ENCODE assay signal across 8 cellular contexts in genomic region chr22:31036671-31037550, GRCh38. TPM values are rescaled to one million over a fixed set of nuclear protein-coding genes. Genes with fewer than 3 reads are reported as not detected.
DNase-seq lines count a peak whose midpoint lies in the region; ATAC-seq and TF ChIP-seq lines count a peak whose summit lies in the region.

No MANE protein-coding gene starts in this region.

- intact Hi-C loops in left ventricle myocardium inferior (cut with micrococcal nuclease), result no loop called here

- peak; percentile 31 for DNase-seq in HT-29 (ENCODE audit: low spot score)
- no peak for DNase-seq in left ventricle myocardium inferior
- no peak for DNase-seq in thoracic aorta (ENCODE audit: low spot score)
- DNase-seq in SKM-1 (lab: John Stamatoyannopoulos, UW; ENCODE audit: unreplicated experiment), result no peak
- DNase-seq in pons (ENCODE audit: low spot score), result no peak
- DNase-seq in MV-4-11 (lab: John Stamatoyannopoulos, UW), result no peak
- no peak for DNase-seq in ureter (ENCODE audit: low spot score)

- peak overlapping the region; percentile 43 for H3K4me3 ChIP-seq in WI38 (ENCODE audit: low read depth, low read length)
- peak overlapping the region; percentile 22 for H3K4me3 ChIP-seq in left ventricle myocardium inferior
- H3K4me3 ChIP-seq in thoracic aorta, result peak overlapping the region; percentile 50

- H3K27ac ChIP-seq in left ventricle myocardium inferior (replicated peaks), result peak overlapping the region; percentile 80
- H3K27ac ChIP-seq in thoracic aorta, result peak overlapping the region; percentile 91 to 94

- no peak for TF ChIP-seq CTCF in WI38 (IDR thresholded peaks at IDR 0.05; ENCODE audit: low read depth, low read length)
- no peak for TF ChIP-seq CTCF in left ventricle myocardium inferior (IDR thresholded peaks at IDR 0.05; ENCODE audit: borderline replicate concordance)
- no peak for TF ChIP-seq CTCF in thoracic aorta (IDR thresholded peaks at IDR 0.05)

- H3K9me3 ChIP-seq in left ventricle myocardium inferior (replicated peaks) (peaks cover 5% of the 10 kb centered on the region), thoracic aorta (no peaks in the 10 kb centered on the region)

- H3K36me3 ChIP-seq in left ventricle myocardium inferior, result no peaks in the 10 kb centered on the region
- no peaks in the 10 kb centered on the region for H3K36me3 ChIP-seq in thoracic aorta

- H3K4me1 ChIP-seq in left ventricle myocardium inferior, result peaks cover 29% of the 10 kb centered on the region
- peaks cover 11 to 43% of the 10 kb centered on the region in 2 donors for H3K4me1 ChIP-seq in thoracic aorta (ENCODE audit: control insufficient read depth in 1 of 2, low read depth in 2 of 2)

- peak; percentile 53 for ATAC-seq in thoracic aorta (ENCODE audit: insufficient number of reproducible peaks, low FRiP score, low read depth)

- H3K27me3 ChIP-seq in left ventricle myocardium inferior (ENCODE audit: low read depth) (no peaks in the 10 kb centered on the region), thoracic aorta (replicated peaks; ENCODE audit: insufficient read depth) (no peaks in the 10 kb centered on the region)

RNA-seq across cellular contexts. Expression of gene SMTN, which starts 44.2 kb away (rescaled TPM):
- total RNA-seq in HT-29 (2014; rRNA removed; shearing (Covaris generic)), result 76.5 and 80.4 TPM in 2 replicates
- total RNA-seq in left ventricle myocardium inferior (245 TPM), thoracic aorta (100 to 1,000 TPM; 632 to 946 TPM), ureter (327 TPM)
